In the genomic region with DNA sequence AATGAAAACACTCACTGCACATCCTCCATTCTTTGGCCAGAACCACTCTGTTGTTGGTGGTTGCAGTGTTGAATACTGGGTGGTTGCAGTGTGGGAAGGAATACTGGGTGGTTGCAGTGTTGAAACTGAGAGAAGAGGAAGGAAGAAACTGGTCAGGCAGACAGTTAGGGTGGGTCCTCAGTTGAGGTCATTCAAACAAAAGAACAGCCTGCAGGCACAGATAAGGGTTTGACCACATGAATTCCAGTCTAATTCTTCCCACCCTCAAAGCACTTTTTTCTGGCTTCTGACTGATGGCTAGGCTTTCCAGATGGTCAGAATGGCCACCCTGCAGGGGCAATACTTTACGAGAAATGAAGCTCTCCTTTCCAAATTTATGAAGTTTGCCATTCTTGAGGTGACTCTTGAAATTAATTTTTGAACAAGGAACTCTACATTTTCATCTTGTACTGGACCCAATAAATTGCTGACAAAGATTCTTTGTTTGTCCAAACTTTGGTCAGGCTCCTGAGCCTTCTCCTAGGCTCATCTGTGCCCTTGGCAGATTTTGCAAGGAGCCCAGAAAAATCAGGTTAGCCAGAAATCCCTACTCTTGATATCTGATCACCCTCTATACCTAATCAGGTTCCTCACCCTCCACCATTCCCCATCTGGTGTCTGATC, we compare ENCODE assay signal across 14 cellular contexts.
DNase-seq lines count a peak whose midpoint lies in the region; ATAC-seq, FAIRE-seq and TF ChIP-seq lines count a peak whose summit lies in the region.
"Had no signal": no experiment of that assay in that cellular context is flagged by ENCODE, and none has a peak within 500 bp of the region (broad histone marks: within the 10 kb centered on the region; RNA-seq: fewer than 3 reads in every experiment).

No MANE protein-coding gene starts in this region.

- H4K8ac ChIP-seq in trophoblast cell (ENCODE audit: low read depth, low read length): peak overlapping the region; percentile 42
- no peak overlapping the region for H4K8ac ChIP-seq in neuronal stem cell (ENCODE audit: low read depth, low read length)

- H3K14ac ChIP-seq in trophoblast cell (ENCODE audit: low read length): no peak overlapping the region
- no peak overlapping the region for H3K14ac ChIP-seq in neuronal stem cell (ENCODE audit: low read length)

- H2BK5ac ChIP-seq in trophoblast cell (ENCODE audit: low read depth, low read length, poor library complexity): peak overlapping the region; percentile 85
- no peak overlapping the region for H2BK5ac ChIP-seq in neuronal stem cell (ENCODE audit: low read length)

- in situ Hi-C loops in K562 (cut with MboI): no loop called here

- WGBS in K562 (ENCODE audit: insufficient coverage, low coverage, missing lambda C conversion rate): 7% methylated on average over 1 of the region's 1 CpG
- no CpG with 5 or more reads among the region's 1 CpG for WGBS in trophoblast cell (ENCODE audit: extremely low coverage, insufficient coverage, insufficient read length)
- no CpG with 5 or more reads among the region's 1 CpG for WGBS in neuronal stem cell (ENCODE audit: extremely low coverage in 2 of 2, insufficient read length in 2 of 2, insufficient replicate concordance in 1 of 2), 2 donors
- 71 to 83% methylated on average over 1 of the region's 1 CpG for WGBS in body of pancreas, 2 donors

- no peak overlapping the region for H2BK15ac ChIP-seq in neuronal stem cell (ENCODE audit: low read length)

- H3K9ac ChIP-seq in K562 (ENCODE audit: insufficient read depth in 1 of 2, low read depth in 2 of 2, low read length in 2 of 2): no peak overlapping the region
- H3K9ac ChIP-seq in trophoblast cell (ENCODE audit: low read length): no peak overlapping the region
- no peak overlapping the region for H3K9ac ChIP-seq in neuronal stem cell (ENCODE audit: low read depth, low read length, poor library complexity)

- peak; percentile 78 for ATAC-seq in K562
- no peak for ATAC-seq in body of pancreas
- ATAC-seq in natural killer cell treated with Interleukin-12 subunit alpha and Interleukin-12 subunit beta and Interleukin-15 and Interleukin-18, amount 100 ng/mL, for 72 hours: no peak

- peaks cover 18% of the 10 kb centered on the region for H3K9me3 ChIP-seq in K562 (replicated peaks; ENCODE audit: control insufficient read depth, insufficient read depth, low read depth, low read length)
- no peaks in the 10 kb centered on the region for H3K9me3 ChIP-seq in trophoblast cell (ENCODE audit: insufficient read depth, low read depth, low read length)
- peaks cover 0 to 8% of the 10 kb centered on the region in 2 donors for H3K9me3 ChIP-seq in neuronal stem cell (replicated peaks in 1 of 2; ENCODE audit: control insufficient read depth in 2 of 2, insufficient read depth in 1 of 2, low read depth in 1 of 2, low read length in 2 of 2)
- H3K9me3 ChIP-seq in body of pancreas: no peaks in the 10 kb centered on the region

- no peaks in the 10 kb centered on the region for H3K79me2 ChIP-seq in K562 (ENCODE audit: control insufficient read depth, insufficient read depth, low read length)
- no peaks in the 10 kb centered on the region for H3K79me2 ChIP-seq in trophoblast cell (ENCODE audit: control insufficient read depth, insufficient read depth, low read length, poor library complexity)

- H3K36me3 ChIP-seq in K562 (ENCODE audit: control insufficient read depth, insufficient read depth, low read length): no peaks in the 10 kb centered on the region
- H3K36me3 ChIP-seq in trophoblast cell (ENCODE audit: control insufficient read depth in 1 of 2, insufficient read depth in 2 of 2, low read length in 2 of 2): no peaks in the 10 kb centered on the region
- no peaks in the 10 kb centered on the region for H3K36me3 ChIP-seq in neuronal stem cell (replicated peaks in 1 of 2; ENCODE audit: control insufficient read depth in 2 of 2, insufficient read depth in 2 of 2, low read length in 2 of 2)
- H3K36me3 ChIP-seq in body of pancreas (replicated peaks in 1 of 2; ENCODE audit: insufficient read depth in 1 of 2, low read depth in 2 of 2): no peaks in the 10 kb centered on the region

- H3K18ac ChIP-seq in trophoblast cell (ENCODE audit: low read length) (no peak overlapping the region), neuronal stem cell (ENCODE audit: low read length) (no peak overlapping the region)

- H3K9me1 ChIP-seq in K562 (ENCODE audit: control insufficient read depth, insufficient read depth, low read length): no peaks in the 10 kb centered on the region

- H2BK12ac ChIP-seq in trophoblast cell (ENCODE audit: low read length): peak overlapping the region; percentile 63
- no peak overlapping the region for H2BK12ac ChIP-seq in neuronal stem cell (ENCODE audit: low read length)

- no peak overlapping the region for H3K4me3 Mint-ChIP-seq in natural killer cell treated with Interleukin-12 subunit alpha and Interleukin-12 subunit beta and Interleukin-15 and Interleukin-18, amount 100 ng/mL, for 72 hours

- TF ChIP-seq CTCF in GM12865 (IDR thresholded peaks at IDR 0.05; ENCODE audit: insufficient read depth, low read depth, low read length, missing control alignments) (no peak), NB4 (IDR thresholded peaks at IDR 0.05; ENCODE audit: low read depth, low read length) (no peak), K562 (IDR thresholded peaks at IDR 0.05 in 2 of 3, conservative IDR thresholded peaks at IDR 0.05 in 1 of 3; ENCODE audit: insufficient read depth in 2 of 3, low read depth in 1 of 3, low read length in 3 of 3) (no peak), body of pancreas (IDR thresholded peaks at IDR 0.05) (no peak)

- H2AK5ac ChIP-seq in trophoblast cell (ENCODE audit: low read length) (no peak overlapping the region), neuronal stem cell (ENCODE audit: low read depth, low read length) (no peak overlapping the region)

- H2AFZ ChIP-seq in K562 (ENCODE audit: low read depth, low read length) (no peak overlapping the region), trophoblast cell (ENCODE audit: insufficient read depth, low read length, poor library complexity) (no peak overlapping the region), neuronal stem cell (ENCODE audit: low read length) (no peak overlapping the region)

- no peak overlapping the region for H3K4me3 ChIP-seq in GM12865 (ENCODE audit: low read depth, low read length)
- no peak overlapping the region for H3K4me3 ChIP-seq in NB4 (ENCODE audit: low read depth, low read length)
- H3K4me3 ChIP-seq in K562: no peak overlapping the region
- H3K4me3 ChIP-seq in trophoblast cell (ENCODE audit: low read depth, low read length): no peak overlapping the region
- H3K4me3 ChIP-seq in neuronal stem cell (ENCODE audit: low read length in 2 of 2): no peak overlapping the region
- no peak overlapping the region for H3K4me3 ChIP-seq in body of pancreas

- H3K4me1 Mint-ChIP-seq in natural killer cell treated with Interleukin-12 subunit alpha and Interleukin-12 subunit beta and Interleukin-15 and Interleukin-18, amount 100 ng/mL, for 72 hours (ENCODE audit: low read depth in 2 of 2): no peaks in the 10 kb centered on the region

- H3K27me3 ChIP-seq in K562 (ENCODE audit: control insufficient read depth in 2 of 2, insufficient read depth in 2 of 2, low read length in 2 of 2) (no peaks in the 10 kb centered on the region), trophoblast cell (ENCODE audit: insufficient read depth, low read length) (no peaks in the 10 kb centered on the region), neuronal stem cell (ENCODE audit: control insufficient read depth in 3 of 3, insufficient read depth in 3 of 3, low read depth in 1 of 3, low read length in 3 of 3) (no peaks in the 10 kb centered on the region), body of pancreas (no peaks in the 10 kb centered on the region)

- H4K91ac ChIP-seq in trophoblast cell (ENCODE audit: low read depth, low read length) (peak overlapping the region; percentile 85), neuronal stem cell (ENCODE audit: low read depth, low read length, poor library complexity) (no peak overlapping the region)

- H3K9me3 Mint-ChIP-seq in natural killer cell treated with Interleukin-12 subunit alpha and Interleukin-12 subunit beta and Interleukin-15 and Interleukin-18, amount 100 ng/mL, for 72 hours: peaks cover 5% of the 10 kb centered on the region

- TF ChIP-seq RAD21 in K562 (CRISPR knock-in tag; conservative IDR thresholded peaks at IDR 0.05 in 1 of 2, IDR thresholded peaks at IDR 0.05 in 1 of 2): no peak

- intact Hi-C loops in K562 (cut with micrococcal nuclease): no loop called here
- intact Hi-C loops in body of pancreas (cut with DNase I): no loop called here

- CTCF ChIA-PET in K562 (lab: Yijun Ruan, JAX; ENCODE audit: low intra/inter-chr PET ratio): no interaction called here

- POLR2A ChIA-PET in K562 (lab: Yijun Ruan, JAX): interaction anchor here (1.1 kb wide), 1 partner anchor 12 kb away, joined by 3 read pairs; no protein-coding TSS in a partner anchor

- H3K23ac ChIP-seq in trophoblast cell (ENCODE audit: low read length) (no peak overlapping the region), neuronal stem cell (ENCODE audit: low read depth, low read length, poor library complexity) (no peak overlapping the region)

- H4K20me1 ChIP-seq in K562 (replicated peaks; ENCODE audit: control insufficient read depth, insufficient read depth, low read length): no peaks in the 10 kb centered on the region

- no peak overlapping the region for H3K27ac Mint-ChIP-seq in natural killer cell treated with Interleukin-12 subunit alpha and Interleukin-12 subunit beta and Interleukin-15 and Interleukin-18, amount 100 ng/mL, for 72 hours
- H3K27ac Mint-ChIP-seq: activated T-helper 2 cell treated with anti-CD3 and anti-CD28 coated beads, Interferon-gamma antibody, Interleukin-2, Interleukin-4, amounts not matched to agents 10 μg/mL and 5 μg/mL and 100 μg/mL, durations not matched to agents 14 hours and 24 hours and 36 hours had no signal

- peak overlapping the region; percentile 75 for H3K27ac ChIP-seq in K562 (ENCODE audit: extremely low read depth, low read depth, low read length)
- H3K27ac ChIP-seq in trophoblast cell (ENCODE audit: low read depth, low read length): peak overlapping the region; percentile 80
- no peak overlapping the region for H3K27ac ChIP-seq in neuronal stem cell (replicated peaks; ENCODE audit: low read length)
- no peak overlapping the region for H3K27ac ChIP-seq in body of pancreas

- TF ChIP-seq POLR2A in NB4 (IDR thresholded peaks at IDR 0.05; ENCODE audit: extremely low read depth, insufficient read length): no peak
- TF ChIP-seq POLR2A in K562 (conservative IDR thresholded peaks at IDR 0.05): no peak
- TF ChIP-seq POLR2A in body of pancreas (IDR thresholded peaks at IDR 0.05): no peak

- H2BK120ac ChIP-seq in trophoblast cell (ENCODE audit: insufficient read depth, low read length, poor library complexity) (peak overlapping the region; percentile 78), neuronal stem cell (ENCODE audit: low read depth, low read length) (no peak overlapping the region)

- H4K12ac ChIP-seq in trophoblast cell (ENCODE audit: low read depth, low read length): no peak overlapping the region

- DNase-seq in GM12865 (ENCODE audit: low read depth): peak; percentile 15
- DNase-seq in NB4 (ENCODE audit: low read depth): peak; percentile 72
- peak; percentile 39 to 71 (median 48) for DNase-seq in K562 (ENCODE audit: extremely low read depth in 1 of 4, low spot score in 3 of 4)
- DNase-seq in trophoblast cell: peak; percentile 51 to 70
- DNase-seq in neuronal stem cell (ENCODE audit: low spot score): no peak
- no peak for DNase-seq in body of pancreas
- DNase-seq in natural killer cell treated with Interleukin-12 subunit alpha and Interleukin-12 subunit beta and Interleukin-15 and Interleukin-18, amount 100 ng/mL, for 72 hours (ENCODE audit: low spot score): no peak
- no peak for DNase-seq in CD1c-positive myeloid dendritic cell (ENCODE audit: extremely low spot score)
- DNase-seq: activated CD4-positive, CD25-positive, alpha-beta regulatory T cell; amniotic stem cell; NCI-H1092; NCI-H748 treated with DMSO at 0.1 percent for 48 hours; stimulated activated CD4-positive, alpha-beta T cell treated with anti-CD3 and anti-CD28 coated beads, Interleukin-2, amount 100 ng/mL, for 48 hours had no signal

- H3K4me2 ChIP-seq in K562 (ENCODE audit: insufficient read depth, low read length): peak overlapping the region; percentile 35
- no peak overlapping the region for H3K4me2 ChIP-seq in trophoblast cell (ENCODE audit: low read length)
- no peak overlapping the region for H3K4me2 ChIP-seq in neuronal stem cell (ENCODE audit: insufficient read depth, low read length, poor library complexity, severe bottlenecking)

- H3K4ac ChIP-seq in trophoblast cell (ENCODE audit: low read depth, low read length): no peak overlapping the region
- H3K4ac ChIP-seq in neuronal stem cell (ENCODE audit: low read length): no peak overlapping the region

- BruUV-seq in K562 (replicated peaks; lab: Mats Ljungman, UMichigan): no TSS peak

- FAIRE-seq in K562 (lab: Jason Lieb, UNC): peak; percentile 44

- H3K79me1 ChIP-seq in trophoblast cell (ENCODE audit: low read length) (peaks cover 20% of the 10 kb centered on the region), neuronal stem cell (ENCODE audit: low read depth, low read length) (no peaks in the 10 kb centered on the region)

- peaks cover 0 to 21% of the 10 kb centered on the region in 2 experiments; a peak in 2 of 5 replicates for H3K4me1 ChIP-seq in K562 (replicated peaks in 1 of 2; ENCODE audit: control insufficient read depth in 2 of 2, insufficient read depth in 2 of 2, low read length in 2 of 2)
- peaks cover 9 to 19% of the 10 kb centered on the region in 2 experiments for H3K4me1 ChIP-seq in trophoblast cell (ENCODE audit: control insufficient read depth in 1 of 2, insufficient read depth in 2 of 2, low read length in 2 of 2)
- peaks cover 8 to 16% of the 10 kb centered on the region in 2 donors for H3K4me1 ChIP-seq in neuronal stem cell (ENCODE audit: control insufficient read depth in 2 of 2, insufficient read depth in 1 of 2, low read depth in 1 of 2, low read length in 2 of 2)
- H3K4me1 ChIP-seq in body of pancreas: no peaks in the 10 kb centered on the region

- TF ChIP-seq EP300 in K562 (IDR thresholded peaks at IDR 0.05; ENCODE audit: low read length): peak; percentile 93

- H3K36me3 Mint-ChIP-seq in natural killer cell treated with Interleukin-12 subunit alpha and Interleukin-12 subunit beta and Interleukin-15 and Interleukin-18, amount 100 ng/mL, for 72 hours: no peaks in the 10 kb centered on the region

- peaks cover 0 to 2% of the 10 kb centered on the region in 2 donors for H3K27me3 Mint-ChIP-seq in natural killer cell treated with Interleukin-12 subunit alpha and Interleukin-12 subunit beta and Interleukin-15 and Interleukin-18, amount 100 ng/mL, for 72 hours

Comparison
In these comparisons a context has a peak if more than half of its experiments do, and no peak if none do; other contexts are left out.
1. DNase-seq: peak in GM12865 (single experiment), NB4 (single experiment), K562 (4 of 4) and trophoblast cell (2 of 2); none in neuronal stem cell (single experiment), body of pancreas (0 of 4), natural killer cell treated with Interleukin-12 subunit alpha and Interleukin-12 subunit beta and Interleukin-15 and Interleukin-18, amount 100 ng/mL, for 72 hours (single experiment) and CD1c-positive myeloid dendritic cell (single experiment).
2. H3K27ac ChIP-seq: peak in K562 (single experiment) and trophoblast cell (single experiment); none in neuronal stem cell (single experiment) and body of pancreas (0 of 4).